In the genomic region with DNA sequence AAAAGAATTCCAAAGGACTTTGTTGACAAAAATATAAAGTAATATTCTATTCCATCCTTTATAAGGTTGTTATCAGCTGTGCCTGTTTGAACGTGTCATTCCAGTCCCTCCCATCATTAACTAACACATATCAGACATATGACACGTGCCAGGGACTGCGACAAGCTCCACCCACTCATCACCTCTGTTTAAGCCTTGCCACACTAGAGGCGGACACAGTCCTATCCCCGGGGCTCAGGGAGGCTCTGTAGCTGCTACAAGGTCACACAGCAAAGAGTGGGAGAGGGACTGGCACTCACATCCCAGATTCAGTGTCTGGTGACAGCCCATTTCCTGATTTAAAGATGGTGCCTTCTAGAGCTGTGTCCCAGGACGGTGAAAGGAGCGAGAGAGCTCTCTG, we compare ENCODE assay signal across 2 cellular contexts.
TF ChIP-seq lines count a peak whose summit lies in the region.

No MANE protein-coding gene starts in this region.

TF ChIP-seq in IMR-90, 13 proteins besides CTCF, POLR2A, EP300 and RAD21:
- no peak for TF ChIP-seq FOS (IDR thresholded peaks at IDR 0.05; ENCODE audit: low read depth, low read length)
- TF ChIP-seq, protein P1, sequence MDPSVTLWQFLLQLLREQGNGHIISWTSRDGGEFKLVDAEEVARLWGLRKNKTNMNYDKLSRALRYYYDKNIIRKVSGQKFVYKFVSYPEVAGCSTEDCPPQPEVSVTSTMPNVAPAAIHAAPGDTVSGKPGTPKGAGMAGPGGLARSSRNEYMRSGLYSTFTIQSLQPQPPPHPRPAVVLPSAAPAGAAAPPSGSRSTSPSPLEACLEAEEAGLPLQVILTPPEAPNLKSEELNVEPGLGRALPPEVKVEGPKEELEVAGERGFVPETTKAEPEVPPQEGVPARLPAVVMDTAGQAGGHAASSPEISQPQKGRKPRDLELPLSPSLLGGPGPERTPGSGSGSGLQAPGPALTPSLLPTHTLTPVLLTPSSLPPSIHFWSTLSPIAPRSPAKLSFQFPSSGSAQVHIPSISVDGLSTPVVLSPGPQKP (IDR thresholded peaks at IDR 0.05; ENCODE audit: borderline replicate concordance, low read depth, low read length) = no peak
- no peak for TF ChIP-seq USF2 (IDR thresholded peaks at IDR 0.05; ENCODE audit: low read depth, low read length)
- TF ChIP-seq MAFK (IDR thresholded peaks at IDR 0.05; ENCODE audit: low read depth, low read length) = no peak

TF ChIP-seq in WTC11, 78 proteins besides CTCF, POLR2A, EP300 and RAD21:
- TF ChIP-seq HMGA2 (CRISPR knock-in tag; IDR thresholded peaks at IDR 0.05) = no peak
- no peak for TF ChIP-seq ATF1 (CRISPR knock-in tag; IDR thresholded peaks at IDR 0.05)
- TF ChIP-seq ZNF423 (CRISPR knock-in tag; IDR thresholded peaks at IDR 0.05) = no peak
- no peak for TF ChIP-seq OVOL2 (CRISPR knock-in tag; IDR thresholded peaks at IDR 0.05; ENCODE audit: borderline replicate concordance)
- no peak for TF ChIP-seq ZNF232 (CRISPR knock-in tag; IDR thresholded peaks at IDR 0.05)
- TF ChIP-seq, protein P2, sequence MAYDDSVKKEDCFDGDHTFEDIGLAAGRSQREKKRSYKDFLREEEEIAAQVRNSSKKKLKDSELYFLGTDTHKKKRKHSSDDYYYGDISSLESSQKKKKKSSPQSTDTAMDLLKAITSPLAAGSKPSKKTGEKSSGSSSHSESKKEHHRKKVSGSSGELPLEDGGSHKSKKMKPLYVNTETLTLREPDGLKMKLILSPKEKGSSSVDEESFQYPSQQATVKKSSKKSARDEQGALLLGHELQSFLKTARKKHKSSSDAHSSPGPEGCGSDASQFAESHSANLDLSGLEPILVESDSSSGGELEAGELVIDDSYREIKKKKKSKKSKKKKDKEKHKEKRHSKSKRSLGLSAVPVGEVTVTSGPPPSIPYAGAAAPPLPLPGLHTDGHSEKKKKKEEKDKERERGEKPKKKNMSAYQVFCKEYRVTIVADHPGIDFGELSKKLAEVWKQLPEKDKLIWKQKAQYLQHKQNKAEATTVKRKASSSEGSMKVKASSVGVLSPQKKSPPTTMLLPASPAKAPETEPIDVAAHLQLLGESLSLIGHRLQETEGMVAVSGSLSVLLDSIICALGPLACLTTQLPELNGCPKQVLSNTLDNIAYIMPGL (CRISPR knock-in tag; IDR thresholded peaks at IDR 0.05) = no peak
- no peak for TF ChIP-seq CREM (CRISPR knock-in tag; IDR thresholded peaks at IDR 0.05)
- no peak for TF ChIP-seq GTF2I (CRISPR knock-in tag; conservative IDR thresholded peaks at IDR 0.05)
- no peak for TF ChIP-seq ATF3 (CRISPR knock-in tag; conservative IDR thresholded peaks at IDR 0.05)
- no peak for TF ChIP-seq ETV6 (CRISPR knock-in tag; IDR thresholded peaks at IDR 0.05)
- TF ChIP-seq MAX (CRISPR knock-in tag; IDR thresholded peaks at IDR 0.05) = no peak
- no peak for TF ChIP-seq MXD4 (CRISPR knock-in tag; IDR thresholded peaks at IDR 0.05; ENCODE audit: borderline replicate concordance)
- no peak for TF ChIP-seq ZNF532 (CRISPR knock-in tag; IDR thresholded peaks at IDR 0.05; ENCODE audit: borderline replicate concordance)
- TF ChIP-seq ZNF281 (CRISPR knock-in tag; IDR thresholded peaks at IDR 0.05) = no peak
- TF ChIP-seq, protein P3, sequence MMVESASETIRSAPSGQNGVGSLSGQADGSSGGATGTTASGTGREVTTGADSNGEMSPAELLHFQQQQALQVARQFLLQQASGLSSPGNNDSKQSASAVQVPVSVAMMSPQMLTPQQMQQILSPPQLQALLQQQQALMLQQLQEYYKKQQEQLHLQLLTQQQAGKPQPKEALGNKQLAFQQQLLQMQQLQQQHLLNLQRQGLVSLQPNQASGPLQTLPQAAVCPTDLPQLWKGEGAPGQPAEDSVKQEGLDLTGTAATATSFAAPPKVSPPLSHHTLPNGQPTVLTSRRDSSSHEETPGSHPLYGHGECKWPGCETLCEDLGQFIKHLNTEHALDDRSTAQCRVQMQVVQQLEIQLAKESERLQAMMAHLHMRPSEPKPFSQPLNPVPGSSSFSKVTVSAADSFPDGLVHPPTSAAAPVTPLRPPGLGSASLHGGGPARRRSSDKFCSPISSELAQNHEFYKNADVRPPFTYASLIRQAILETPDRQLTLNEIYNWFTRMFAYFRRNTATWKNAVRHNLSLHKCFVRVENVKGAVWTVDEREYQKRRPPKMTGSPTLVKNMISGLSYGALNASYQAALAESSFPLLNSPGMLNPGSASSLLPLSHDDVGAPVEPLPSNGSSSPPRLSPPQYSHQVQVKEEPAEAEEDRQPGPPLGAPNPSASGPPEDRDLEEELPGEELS (CRISPR knock-in tag; IDR thresholded peaks at IDR 0.05) = no peak
- no peak for TF ChIP-seq ZNF671 (CRISPR knock-in tag; IDR thresholded peaks at IDR 0.05)
- TF ChIP-seq TP53 (CRISPR knock-in tag; IDR thresholded peaks at IDR 0.05) = no peak
- TF ChIP-seq USF2 (CRISPR knock-in tag; IDR thresholded peaks at IDR 0.05) = no peak
- no peak for TF ChIP-seq ZBTB21 (CRISPR knock-in tag; IDR thresholded peaks at IDR 0.05; ENCODE audit: borderline replicate concordance)
